In the genomic region with DNA sequence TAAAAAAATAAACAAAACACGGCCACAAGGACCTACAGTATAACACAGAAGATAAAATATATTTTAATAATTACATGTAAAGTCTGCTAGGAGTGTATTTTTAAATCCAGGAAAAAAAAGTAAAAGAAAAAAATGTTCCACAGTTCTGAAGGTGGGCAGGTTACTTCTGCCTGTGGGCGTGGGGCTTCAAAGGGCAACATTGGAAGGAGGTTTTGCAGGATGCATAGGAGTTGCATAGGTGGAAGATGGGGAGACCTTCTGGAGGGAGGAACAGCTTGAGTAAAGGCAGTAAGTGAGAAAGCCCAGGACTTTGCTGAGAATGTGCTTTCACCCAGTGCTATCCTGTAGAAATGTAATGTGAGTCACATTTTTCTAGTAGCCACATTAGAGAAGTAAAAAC, we compare ENCODE assay signal across 4 cellular contexts.
TF ChIP-seq lines count a peak whose summit lies in the region.

No MANE protein-coding gene starts in this region.

TF ChIP-seq in SK-N-SH treated with all-trans-retinoic acid at 6 μM for 48 hours, 23 proteins besides CTCF, POLR2A, EP300 and RAD21:
- no peak for TF ChIP-seq BACH2 (CRISPR knock-in tag; IDR thresholded peaks at IDR 0.05; ENCODE audit: borderline replicate concordance)
- peak; percentile 95 for TF ChIP-seq ZFP3 (CRISPR knock-in tag; IDR thresholded peaks at IDR 0.05)
- no peak for TF ChIP-seq ISL1 (CRISPR knock-in tag; IDR thresholded peaks at IDR 0.05)
- TF ChIP-seq PATZ1 (CRISPR knock-in tag; IDR thresholded peaks at IDR 0.05; ENCODE audit: borderline replicate concordance), result no peak

TF ChIP-seq in SK-N-SH, 30 proteins besides CTCF, POLR2A, EP300 and RAD21:
- no peak for TF ChIP-seq ELF1 (IDR thresholded peaks at IDR 0.05)
- no peak for TF ChIP-seq USF1 (IDR thresholded peaks at IDR 0.05; ENCODE audit: borderline replicate concordance, low read depth)
- no peak for TF ChIP-seq FOXJ3 (CRISPR knock-in tag; IDR thresholded peaks at IDR 0.05)
- no peak for TF ChIP-seq NRF1 (IDR thresholded peaks at IDR 0.05; ENCODE audit: low read depth, low read length)
- no peak for TF ChIP-seq YY1 (IDR thresholded peaks at IDR 0.05; ENCODE audit: low read depth)
- no peak for TF ChIP-seq POLR2AphosphoS5 (IDR thresholded peaks at IDR 0.05; ENCODE audit: low read depth, low read length)
- TF ChIP-seq, protein P1, sequence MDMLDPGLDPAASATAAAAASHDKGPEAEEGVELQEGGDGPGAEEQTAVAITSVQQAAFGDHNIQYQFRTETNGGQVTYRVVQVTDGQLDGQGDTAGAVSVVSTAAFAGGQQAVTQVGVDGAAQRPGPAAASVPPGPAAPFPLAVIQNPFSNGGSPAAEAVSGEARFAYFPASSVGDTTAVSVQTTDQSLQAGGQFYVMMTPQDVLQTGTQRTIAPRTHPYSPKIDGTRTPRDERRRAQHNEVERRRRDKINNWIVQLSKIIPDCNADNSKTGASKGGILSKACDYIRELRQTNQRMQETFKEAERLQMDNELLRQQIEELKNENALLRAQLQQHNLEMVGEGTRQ (IDR thresholded peaks at IDR 0.05; ENCODE audit: borderline replicate concordance, low read depth, low read length), result no peak
- TF ChIP-seq PBX3 (IDR thresholded peaks at IDR 0.05), result no peak
- TF ChIP-seq GATA2 (CRISPR knock-in tag; IDR thresholded peaks at IDR 0.05), result no peak
- no peak for TF ChIP-seq GABPA (IDR thresholded peaks at IDR 0.05; ENCODE audit: low read depth)
- TF ChIP-seq TCF12 (IDR thresholded peaks at IDR 0.05), result no peak
- no peak for TF ChIP-seq RXRA (IDR thresholded peaks at IDR 0.05; ENCODE audit: borderline replicate concordance, low read depth)
- TF ChIP-seq FOSL2 (IDR thresholded peaks at IDR 0.05; ENCODE audit: borderline replicate concordance, low read depth), result no peak
- no peak for TF ChIP-seq MXI1 (IDR thresholded peaks at IDR 0.05; ENCODE audit: low read depth, low read length)
- TF ChIP-seq MEF2A (IDR thresholded peaks at IDR 0.05; ENCODE audit: borderline replicate concordance, low read depth), result no peak
- TF ChIP-seq ZBTB33 (IDR thresholded peaks at IDR 0.05; ENCODE audit: borderline replicate concordance, low read depth), result no peak

TF ChIP-seq in H1, 55 proteins besides CTCF, POLR2A, EP300 and RAD21:
- TF ChIP-seq HDAC6 (IDR thresholded peaks at IDR 0.05; ENCODE audit: low read depth, low read length) (no peak), SIX5 (IDR thresholded peaks at IDR 0.05; ENCODE audit: low read depth, low read length) (no peak), ASH2L (IDR thresholded peaks at IDR 0.05; ENCODE audit: low read length) (no peak), SAP30 (IDR thresholded peaks at IDR 0.05; ENCODE audit: insufficient read depth, insufficient replicate concordance, low read length) (no peak), MAX (IDR thresholded peaks at IDR 0.05) (no peak), JUN (IDR thresholded peaks at IDR 0.05; ENCODE audit: low read depth, low read length) (no peak), POU5F1 (IDR thresholded peaks at IDR 0.05; ENCODE audit: low read depth, low read length) (no peak), SRF (IDR thresholded peaks at IDR 0.05; ENCODE audit: low read depth, low read length) (no peak)

TF ChIP-seq in GM12891, 5 proteins besides CTCF, POLR2A, EP300 and RAD21:
- TF ChIP-seq SPI1 (IDR thresholded peaks at IDR 0.05; ENCODE audit: low read depth, low read length), result no peak
- no peak for TF ChIP-seq TAF1 (IDR thresholded peaks at IDR 0.05; ENCODE audit: low read depth, low read length)
- TF ChIP-seq POLR2AphosphoS5 (IDR thresholded peaks at IDR 0.05; ENCODE audit: low read depth, low read length), result no peak
- TF ChIP-seq PAX5 (IDR thresholded peaks at IDR 0.05; ENCODE audit: insufficient read depth, low read length, severe bottlenecking), result no peak
- TF ChIP-seq POU2F2 (IDR thresholded peaks at IDR 0.05; ENCODE audit: low read depth, low read length), result no peak
